In genomic region chr19:54159352-54160181, GRCh38 we compare ENCODE assay signal across 1 cellular context.
A peak's percentile ranks its signal among the peaks of the same experiment; 100 is the strongest.
TF ChIP-seq lines count a peak whose summit lies in the region.

Gene LENG1, minus strand, starts transcription at chr19:54159721. Its CDS starts 26 bp downstream, at chr19:54159695.

TF ChIP-seq in HepG2, 621 proteins besides CTCF, POLR2A, EP300 and RAD21 (continued from another document and continues in another):
- TF ChIP-seq, protein P1, sequence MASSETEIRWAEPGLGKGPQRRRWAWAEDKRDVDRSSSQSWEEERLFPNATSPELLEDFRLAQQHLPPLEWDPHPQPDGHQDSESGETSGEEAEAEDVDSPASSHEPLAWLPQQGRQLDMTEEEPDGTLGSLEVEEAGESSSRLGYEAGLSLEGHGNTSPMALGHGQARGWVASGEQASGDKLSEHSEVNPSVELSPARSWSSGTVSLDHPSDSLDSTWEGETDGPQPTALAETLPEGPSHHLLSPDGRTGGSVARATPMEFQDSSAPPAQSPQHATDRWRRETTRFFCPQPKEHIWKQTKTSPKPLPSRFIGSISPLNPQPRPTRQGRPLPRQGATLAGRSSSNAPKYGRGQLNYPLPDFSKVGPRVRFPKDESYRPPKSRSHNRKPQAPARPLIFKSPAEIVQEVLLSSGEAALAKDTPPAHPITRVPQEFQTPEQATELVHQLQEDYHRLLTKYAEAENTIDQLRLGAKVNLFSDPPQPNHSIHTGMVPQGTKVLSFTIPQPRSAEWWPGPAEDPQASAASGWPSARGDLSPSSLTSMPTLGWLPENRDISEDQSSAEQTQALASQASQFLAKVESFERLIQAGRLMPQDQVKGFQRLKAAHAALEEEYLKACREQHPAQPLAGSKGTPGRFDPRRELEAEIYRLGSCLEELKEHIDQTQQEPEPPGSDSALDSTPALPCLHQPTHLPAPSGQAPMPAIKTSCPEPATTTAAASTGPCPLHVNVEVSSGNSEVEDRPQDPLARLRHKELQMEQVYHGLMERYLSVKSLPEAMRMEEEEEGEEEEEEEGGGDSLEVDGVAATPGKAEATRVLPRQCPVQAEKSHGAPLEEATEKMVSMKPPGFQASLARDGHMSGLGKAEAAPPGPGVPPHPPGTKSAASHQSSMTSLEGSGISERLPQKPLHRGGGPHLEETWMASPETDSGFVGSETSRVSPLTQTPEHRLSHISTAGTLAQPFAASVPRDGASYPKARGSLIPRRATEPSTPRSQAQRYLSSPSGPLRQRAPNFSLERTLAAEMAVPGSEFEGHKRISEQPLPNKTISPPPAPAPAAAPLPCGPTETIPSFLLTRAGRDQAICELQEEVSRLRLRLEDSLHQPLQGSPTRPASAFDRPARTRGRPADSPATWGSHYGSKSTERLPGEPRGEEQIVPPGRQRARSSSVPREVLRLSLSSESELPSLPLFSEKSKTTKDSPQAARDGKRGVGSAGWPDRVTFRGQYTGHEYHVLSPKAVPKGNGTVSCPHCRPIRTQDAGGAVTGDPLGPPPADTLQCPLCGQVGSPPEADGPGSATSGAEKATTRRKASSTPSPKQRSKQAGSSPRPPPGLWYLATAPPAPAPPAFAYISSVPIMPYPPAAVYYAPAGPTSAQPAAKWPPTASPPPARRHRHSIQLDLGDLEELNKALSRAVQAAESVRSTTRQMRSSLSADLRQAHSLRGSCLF (CRISPR knock-in tag; IDR thresholded peaks at IDR 0.05; ENCODE audit: borderline replicate concordance): no peak
- TF ChIP-seq FOXA1 (IDR thresholded peaks at IDR 0.05): no peak
- TF ChIP-seq FOXA1 (CRISPR knock-in tag; IDR thresholded peaks at IDR 0.05): peak; percentile 47; the same call in 1 of the 2 replicates
- no peak for TF ChIP-seq ZNF790 (CRISPR knock-in tag; IDR thresholded peaks at IDR 0.05; ENCODE audit: borderline replicate concordance)
- no peak for TF ChIP-seq MYPOP (CRISPR knock-in tag; IDR thresholded peaks at IDR 0.05)
- TF ChIP-seq, protein P2, sequence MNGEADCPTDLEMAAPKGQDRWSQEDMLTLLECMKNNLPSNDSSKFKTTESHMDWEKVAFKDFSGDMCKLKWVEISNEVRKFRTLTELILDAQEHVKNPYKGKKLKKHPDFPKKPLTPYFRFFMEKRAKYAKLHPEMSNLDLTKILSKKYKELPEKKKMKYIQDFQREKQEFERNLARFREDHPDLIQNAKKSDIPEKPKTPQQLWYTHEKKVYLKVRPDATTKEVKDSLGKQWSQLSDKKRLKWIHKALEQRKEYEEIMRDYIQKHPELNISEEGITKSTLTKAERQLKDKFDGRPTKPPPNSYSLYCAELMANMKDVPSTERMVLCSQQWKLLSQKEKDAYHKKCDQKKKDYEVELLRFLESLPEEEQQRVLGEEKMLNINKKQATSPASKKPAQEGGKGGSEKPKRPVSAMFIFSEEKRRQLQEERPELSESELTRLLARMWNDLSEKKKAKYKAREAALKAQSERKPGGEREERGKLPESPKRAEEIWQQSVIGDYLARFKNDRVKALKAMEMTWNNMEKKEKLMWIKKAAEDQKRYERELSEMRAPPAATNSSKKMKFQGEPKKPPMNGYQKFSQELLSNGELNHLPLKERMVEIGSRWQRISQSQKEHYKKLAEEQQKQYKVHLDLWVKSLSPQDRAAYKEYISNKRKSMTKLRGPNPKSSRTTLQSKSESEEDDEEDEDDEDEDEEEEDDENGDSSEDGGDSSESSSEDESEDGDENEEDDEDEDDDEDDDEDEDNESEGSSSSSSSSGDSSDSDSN (CRISPR knock-in tag; IDR thresholded peaks at IDR 0.05): no peak
- TF ChIP-seq ZEB1 (IDR thresholded peaks at IDR 0.05; ENCODE audit: insufficient replicate concordance, low read depth): no peak
- no peak for TF ChIP-seq HOMEZ (CRISPR knock-in tag; IDR thresholded peaks at IDR 0.05; ENCODE audit: low read depth)
- TF ChIP-seq TMF1 (CRISPR knock-in tag; IDR thresholded peaks at IDR 0.05; ENCODE audit: low read depth): no peak
- no peak; the same call in 1 of the 2 replicates for TF ChIP-seq ZFP36L2 (CRISPR knock-in tag; IDR thresholded peaks at IDR 0.05)
- TF ChIP-seq, protein P3, sequence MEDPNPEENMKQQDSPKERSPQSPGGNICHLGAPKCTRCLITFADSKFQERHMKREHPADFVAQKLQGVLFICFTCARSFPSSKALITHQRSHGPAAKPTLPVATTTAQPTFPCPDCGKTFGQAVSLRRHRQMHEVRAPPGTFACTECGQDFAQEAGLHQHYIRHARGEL (CRISPR knock-in tag; IDR thresholded peaks at IDR 0.05): no peak
- no peak for TF ChIP-seq ZBTB1 (CRISPR knock-in tag; IDR thresholded peaks at IDR 0.05; ENCODE audit: borderline replicate concordance)
- TF ChIP-seq MXI1 (IDR thresholded peaks at IDR 0.05; ENCODE audit: borderline replicate concordance, low read depth, low read length): peak; percentile 86
- no peak for TF ChIP-seq SUZ12 (IDR thresholded peaks at IDR 0.05; ENCODE audit: low read depth, low read length)
- 0 out of 2 replicates have a peak, but pooled peaks have one; percentile 37 for TF ChIP-seq BATF2 (CRISPR knock-in tag; IDR thresholded peaks at IDR 0.05)
- peak; percentile 21; the same call in 1 of the 2 replicates for TF ChIP-seq EED (CRISPR knock-in tag; IDR thresholded peaks at IDR 0.05)
- no peak for TF ChIP-seq ZFP36 (IDR thresholded peaks at IDR 0.05; ENCODE audit: borderline replicate concordance, low read depth, low read length, partially characterized antibody)
- TF ChIP-seq XBP1 (CRISPR knock-in tag; IDR thresholded peaks at IDR 0.05): no peak
- TF ChIP-seq ZNF839 (CRISPR knock-in tag; IDR thresholded peaks at IDR 0.05; ENCODE audit: borderline replicate concordance): peak; percentile 67; the same call in 1 of the 2 replicates
- TF ChIP-seq, protein P4, sequence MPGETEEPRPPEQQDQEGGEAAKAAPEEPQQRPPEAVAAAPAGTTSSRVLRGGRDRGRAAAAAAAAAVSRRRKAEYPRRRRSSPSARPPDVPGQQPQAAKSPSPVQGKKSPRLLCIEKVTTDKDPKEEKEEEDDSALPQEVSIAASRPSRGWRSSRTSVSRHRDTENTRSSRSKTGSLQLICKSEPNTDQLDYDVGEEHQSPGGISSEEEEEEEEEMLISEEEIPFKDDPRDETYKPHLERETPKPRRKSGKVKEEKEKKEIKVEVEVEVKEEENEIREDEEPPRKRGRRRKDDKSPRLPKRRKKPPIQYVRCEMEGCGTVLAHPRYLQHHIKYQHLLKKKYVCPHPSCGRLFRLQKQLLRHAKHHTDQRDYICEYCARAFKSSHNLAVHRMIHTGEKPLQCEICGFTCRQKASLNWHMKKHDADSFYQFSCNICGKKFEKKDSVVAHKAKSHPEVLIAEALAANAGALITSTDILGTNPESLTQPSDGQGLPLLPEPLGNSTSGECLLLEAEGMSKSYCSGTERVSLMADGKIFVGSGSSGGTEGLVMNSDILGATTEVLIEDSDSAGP (CRISPR knock-in tag; IDR thresholded peaks at IDR 0.05; ENCODE audit: borderline replicate concordance): peak; percentile 63; the same call in 1 of the 2 replicates
- TF ChIP-seq EZH2 (conservative IDR thresholded peaks at IDR 0.05; ENCODE audit: low read depth, low read length): no peak
- peak; percentile 5; the same call in 1 of the 2 replicates for TF ChIP-seq ZNF792 (CRISPR knock-in tag; IDR thresholded peaks at IDR 0.05)
- no peak for TF ChIP-seq ZBTB7A (CRISPR knock-in tag; IDR thresholded peaks at IDR 0.05)
- TF ChIP-seq ISX (CRISPR knock-in tag; conservative IDR thresholded peaks at IDR 0.05): no peak
- no peak for TF ChIP-seq THYN1 (CRISPR knock-in tag; IDR thresholded peaks at IDR 0.05; ENCODE audit: borderline replicate concordance, low read depth)
- no peak for TF ChIP-seq ZFP41 (CRISPR knock-in tag; IDR thresholded peaks at IDR 0.05; ENCODE audit: borderline replicate concordance)
- TF ChIP-seq, protein P5, sequence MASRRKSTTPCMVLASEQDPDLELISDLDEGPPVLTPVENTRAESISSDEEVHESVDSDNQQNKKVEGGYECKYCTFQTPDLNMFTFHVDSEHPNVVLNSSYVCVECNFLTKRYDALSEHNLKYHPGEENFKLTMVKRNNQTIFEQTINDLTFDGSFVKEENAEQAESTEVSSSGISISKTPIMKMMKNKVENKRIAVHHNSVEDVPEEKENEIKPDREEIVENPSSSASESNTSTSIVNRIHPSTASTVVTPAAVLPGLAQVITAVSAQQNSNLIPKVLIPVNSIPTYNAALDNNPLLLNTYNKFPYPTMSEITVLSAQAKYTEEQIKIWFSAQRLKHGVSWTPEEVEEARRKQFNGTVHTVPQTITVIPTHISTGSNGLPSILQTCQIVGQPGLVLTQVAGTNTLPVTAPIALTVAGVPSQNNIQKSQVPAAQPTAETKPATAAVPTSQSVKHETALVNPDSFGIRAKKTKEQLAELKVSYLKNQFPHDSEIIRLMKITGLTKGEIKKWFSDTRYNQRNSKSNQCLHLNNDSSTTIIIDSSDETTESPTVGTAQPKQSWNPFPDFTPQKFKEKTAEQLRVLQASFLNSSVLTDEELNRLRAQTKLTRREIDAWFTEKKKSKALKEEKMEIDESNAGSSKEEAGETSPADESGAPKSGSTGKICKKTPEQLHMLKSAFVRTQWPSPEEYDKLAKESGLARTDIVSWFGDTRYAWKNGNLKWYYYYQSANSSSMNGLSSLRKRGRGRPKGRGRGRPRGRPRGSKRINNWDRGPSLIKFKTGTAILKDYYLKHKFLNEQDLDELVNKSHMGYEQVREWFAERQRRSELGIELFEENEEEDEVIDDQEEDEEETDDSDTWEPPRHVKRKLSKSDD (CRISPR knock-in tag; IDR thresholded peaks at IDR 0.05; ENCODE audit: low read depth): no peak
- no peak for TF ChIP-seq CCAR2 (optimal IDR thresholded peaks at IDR 0.05; ENCODE audit: low read depth, low read length)
- TF ChIP-seq TGIF2 (CRISPR knock-in tag; IDR thresholded peaks at IDR 0.05): peak; percentile 73; the same call in 1 of the 2 replicates
- TF ChIP-seq, protein P6, sequence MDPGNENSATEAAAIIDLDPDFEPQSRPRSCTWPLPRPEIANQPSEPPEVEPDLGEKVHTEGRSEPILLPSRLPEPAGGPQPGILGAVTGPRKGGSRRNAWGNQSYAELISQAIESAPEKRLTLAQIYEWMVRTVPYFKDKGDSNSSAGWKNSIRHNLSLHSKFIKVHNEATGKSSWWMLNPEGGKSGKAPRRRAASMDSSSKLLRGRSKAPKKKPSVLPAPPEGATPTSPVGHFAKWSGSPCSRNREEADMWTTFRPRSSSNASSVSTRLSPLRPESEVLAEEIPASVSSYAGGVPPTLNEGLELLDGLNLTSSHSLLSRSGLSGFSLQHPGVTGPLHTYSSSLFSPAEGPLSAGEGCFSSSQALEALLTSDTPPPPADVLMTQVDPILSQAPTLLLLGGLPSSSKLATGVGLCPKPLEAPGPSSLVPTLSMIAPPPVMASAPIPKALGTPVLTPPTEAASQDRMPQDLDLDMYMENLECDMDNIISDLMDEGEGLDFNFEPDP (CRISPR knock-in tag; conservative IDR thresholded peaks at IDR 0.05): no peak
- TF ChIP-seq ZBTB25 (CRISPR knock-in tag; IDR thresholded peaks at IDR 0.05): peak; percentile 51; the same call in 1 of the 2 replicates
- peak; percentile 98 for TF ChIP-seq RFX3 (CRISPR knock-in tag; IDR thresholded peaks at IDR 0.05)
- no peak for TF ChIP-seq DMTF1 (CRISPR knock-in tag; IDR thresholded peaks at IDR 0.05)
- no peak for TF ChIP-seq ZNF747 (CRISPR knock-in tag; IDR thresholded peaks at IDR 0.05; ENCODE audit: borderline replicate concordance)
- TF ChIP-seq ZNF670 (CRISPR knock-in tag; IDR thresholded peaks at IDR 0.05; ENCODE audit: borderline replicate concordance): no peak
- TF ChIP-seq NR3C1 (CRISPR knock-in tag; IDR thresholded peaks at IDR 0.05): no peak
- peak; percentile 98 for TF ChIP-seq SP2 (CRISPR knock-in tag; IDR thresholded peaks at IDR 0.05)
